Comparison of ENCODE assay signal across 8 cellular contexts in the genomic region with DNA sequence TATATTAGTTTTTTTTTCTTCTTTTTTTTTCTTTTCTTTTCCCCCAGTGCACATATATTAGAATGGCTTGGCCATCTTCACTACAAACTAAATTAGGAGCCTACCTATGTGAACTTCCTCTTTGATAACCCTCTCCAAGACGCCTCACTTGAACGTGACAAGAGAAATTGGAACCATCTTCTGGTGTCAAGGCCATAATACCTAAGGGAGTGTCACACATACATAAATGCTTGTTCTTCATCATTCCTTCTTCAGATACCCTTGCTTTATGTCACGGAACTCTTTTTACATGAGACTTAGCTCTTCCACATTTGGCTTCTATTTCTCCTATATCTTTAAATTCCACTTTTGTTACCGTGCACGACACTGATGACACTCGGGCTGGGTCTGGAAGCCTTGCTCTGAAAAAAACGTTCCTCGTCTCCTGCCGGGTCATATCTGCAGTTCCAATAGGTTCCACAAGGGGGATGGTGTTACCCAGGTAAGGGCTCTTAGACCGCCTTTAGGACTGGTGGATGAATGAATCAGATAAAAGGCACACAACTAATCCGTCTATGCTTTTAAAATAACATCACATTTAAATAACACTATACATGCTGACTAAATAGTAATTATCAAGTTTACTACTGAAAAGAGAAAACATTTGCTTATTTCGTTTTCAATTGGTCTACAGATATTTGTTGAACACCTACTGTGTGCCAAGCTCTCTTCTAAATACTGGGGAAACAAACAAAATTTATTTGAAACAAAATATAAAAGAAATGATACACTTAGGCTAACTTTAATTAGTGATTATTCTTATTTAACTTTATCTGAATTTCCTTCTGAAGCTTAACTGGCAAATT. TPM values are rescaled to one million over a fixed set of nuclear protein-coding genes. Genes with fewer than 3 reads are reported as not detected.
DNase-seq lines count a peak whose midpoint lies in the region; ATAC-seq and TF ChIP-seq lines count a peak whose summit lies in the region.

No MANE protein-coding gene starts in this region.

- peak; percentile 60 for TF ChIP-seq CTCF in RWPE1 (conservative IDR thresholded peaks at IDR 0.05; ENCODE audit: low read depth)

- ATAC-seq in GM19372 (IDR thresholded peaks at IDR 0.05; ENCODE audit: low read depth, unreplicated experiment) (peak; percentile 88), left cardiac atrium (peak in 1 of 2 donors; percentile 65), GM18519 (IDR thresholded peaks at IDR 0.05; ENCODE audit: low FRiP score, unreplicated experiment) (no peak)

- POLR2A ChIA-PET in RWPE1 (lab: Yijun Ruan, JAX; ENCODE audit: low non-redundant PET), result no interaction called here

- intact Hi-C loops in left cardiac atrium (cut with DNase I), result loop anchor here (10.0 kb wide), 1 partner anchor 68 kb away; a partner anchor contains a TSS

- CTCF ChIA-PET in RWPE1 (lab: Yijun Ruan, JAX), result interaction anchor here (0.5 to 1.8 kb wide), 7 partner anchors 28 to 944 kb away, joined by 3 to 7 read pairs (median 3); no protein-coding TSS in a partner anchor

- DNase-seq in COR-L47 (lab: John Stamatoyannopoulos, UW), result peak; percentile 44
- DNase-seq in HT1080 (ENCODE audit: low read depth), result peak; percentile 53
- DNase-seq in RWPE1 (ENCODE audit: low spot score), result peak; percentile 56
- DNase-seq in activated effector memory CD4-positive, alpha-beta T cell treated with anti-CD3 and anti-CD28 coated beads, Interleukin-2, amount 50 U/mL, for 16 hours, result peak; percentile 79
- DNase-seq in left cardiac atrium, result peak; percentile 27
- peak; percentile 9 to 28 for DNase-seq in stimulated activated CD4-positive, alpha-beta T cell treated with anti-CD3 and anti-CD28 coated beads, Interleukin-15, amount 100 ng/mL, for 1 hour (ENCODE audit: low read depth in 1 of 2, low spot score in 1 of 2)

- H3K27ac ChIP-seq in RWPE1, result no peak overlapping the region

RNA-seq across cellular contexts. Expression of a gene that starts 19.9 kb away (rescaled TPM):
- not detected in 2 replicates for total RNA-seq in HT1080 (2014; rRNA removed; shearing (Covaris generic))
- not detected in 2 replicates for polyA plus RNA-seq in HT1080 (2015; cell fraction: cytosol; rRNA removed)
- polyA plus RNA-seq in HT1080 (2015; cell fraction: nucleus; rRNA removed), result not detected in 2 replicates
- not detected for total RNA-seq in left cardiac atrium

RNA-seq across cellular contexts. Expression of a gene that starts 37.3 kb away (rescaled TPM):
- not detected in 2 replicates for total RNA-seq in HT1080 (2014; rRNA removed; shearing (Covaris generic))
- not detected in 2 replicates for polyA plus RNA-seq in HT1080 (2015; cell fraction: cytosol; rRNA removed)
- polyA plus RNA-seq in HT1080 (2015; cell fraction: nucleus; rRNA removed), result not detected in 2 replicates
- not detected for total RNA-seq in left cardiac atrium

Comparison
In these comparisons a context has a peak if more than half of its experiments do, and no peak if none do; other contexts are left out.
1. DNase-seq: peak in every context shown above with its lines; median percentile 79 in activated effector memory CD4-positive, alpha-beta T cell treated with anti-CD3 and anti-CD28 coated beads, Interleukin-2, amount 50 U/mL, for 16 hours; 56 in RWPE1; 53 in HT1080; 44 in COR-L47; 27 in left cardiac atrium; 18 in stimulated activated CD4-positive, alpha-beta T cell treated with anti-CD3 and anti-CD28 coated beads, Interleukin-15, amount 100 ng/mL, for 1 hour.